In the genomic region with DNA sequence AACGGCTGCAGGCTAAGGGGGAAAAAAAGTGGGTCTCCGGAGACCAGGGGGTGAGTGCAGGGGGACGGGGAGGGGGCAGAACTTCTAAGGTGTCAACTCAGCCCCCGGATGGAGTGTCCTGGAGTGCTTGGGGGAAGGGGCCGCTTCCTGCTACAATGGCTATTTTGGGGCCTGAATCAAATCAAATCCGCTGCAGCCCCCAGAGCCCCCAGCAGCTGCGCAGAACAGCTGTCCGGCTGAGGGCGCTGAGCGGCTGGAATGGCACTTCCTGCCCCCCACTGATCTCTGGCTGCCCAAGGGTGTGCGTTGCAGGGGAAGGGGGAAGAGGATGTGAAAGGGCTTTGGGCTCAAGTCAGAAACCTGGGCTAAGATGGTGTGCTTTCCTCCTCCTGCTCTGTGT, we compare ENCODE assay signal across 16 cellular contexts. TPM values are rescaled to one million over a fixed set of nuclear protein-coding genes. Genes with fewer than 3 reads are reported as not detected.
A peak's percentile ranks its signal among the peaks of the same experiment; 100 is the strongest.
DNase-seq lines count a peak whose midpoint lies in the region; ATAC-seq and TF ChIP-seq lines count a peak whose summit lies in the region.
"Had no signal": no experiment of that assay in that cellular context is flagged by ENCODE, and none has a peak within 500 bp of the region (broad histone marks: within the 10 kb centered on the region; RNA-seq: fewer than 3 reads in every experiment).

No MANE protein-coding gene starts in this region.

- H3K9me2 ChIP-seq in DOHH2 (replicated peaks; ENCODE audit: control insufficient read depth, low read length) = no peaks in the 10 kb centered on the region

- H3K27me3 ChIP-seq in DOHH2 (ENCODE audit: control insufficient read depth, low read length) (peaks cover 31% of the 10 kb centered on the region), HUES64 (ENCODE audit: insufficient read depth, low read length) (peaks cover 20% of the 10 kb centered on the region; the same call in 1 of the 2 replicates), body of pancreas (no peaks in the 10 kb centered on the region)

- H3K36me3 ChIP-seq in DOHH2 (ENCODE audit: control insufficient read depth, low read length) = no peaks in the 10 kb centered on the region
- H3K36me3 ChIP-seq in HUES64 (ENCODE audit: insufficient read depth, low read length) = no peaks in the 10 kb centered on the region
- H3K36me3 ChIP-seq in body of pancreas (replicated peaks in 1 of 2; ENCODE audit: insufficient read depth in 1 of 2, low read depth in 2 of 2) = no peaks in the 10 kb centered on the region
- H3K36me3 ChIP-seq: gastroesophageal sphincter, prostate gland had no signal

- H3K4me1 Mint-ChIP-seq in chondrocyte (ENCODE audit: low read depth) = peaks cover 18% of the 10 kb centered on the region
- H3K4me1 Mint-ChIP-seq in naive B cell = peaks cover 9 to 26% (median 10%) of the 10 kb centered on the region in 3 donors

- no peaks in the 10 kb centered on the region for H3K79me2 ChIP-seq in DOHH2 (ENCODE audit: control insufficient read depth, low read length)

- no peaks in the 10 kb centered on the region for H3K9me3 ChIP-seq in DOHH2 (ENCODE audit: control insufficient read depth, insufficient read depth, low read length)
- H3K9me3 ChIP-seq in HUES64 (ENCODE audit: insufficient read depth, low read depth, low read length) = no peaks in the 10 kb centered on the region
- no peaks in the 10 kb centered on the region for H3K9me3 ChIP-seq in body of pancreas
- H3K9me3 ChIP-seq: gastroesophageal sphincter, prostate gland had no signal

- H4K20me1 ChIP-seq in DOHH2 (ENCODE audit: control insufficient read depth, insufficient read depth, low read depth, low read length) = no peaks in the 10 kb centered on the region

- H3K27me3 Mint-ChIP-seq in chondrocyte (ENCODE audit: low read depth) (peaks cover 32% of the 10 kb centered on the region), naive B cell (peaks cover 23 to 52% (median 49%) of the 10 kb centered on the region in 3 donors)

- ATAC-seq in naive B cell (ENCODE audit: low read depth in 2 of 2) (peak; percentile 73 to 86), GM19452 (IDR thresholded peaks at IDR 0.05; ENCODE audit: unreplicated experiment) (no peak), HG03439 (IDR thresholded peaks at IDR 0.05; ENCODE audit: unreplicated experiment) (no peak), body of pancreas (no peak)
- ATAC-seq: activated T-cell treated with anti-CD3 and anti-CD28 coated beads, Interleukin-2, amount 50 U/mL, for 72 hours; effector memory CD8-positive, alpha-beta T cell; gastroesophageal sphincter; stimulated activated naive CD8-positive, alpha-beta T cell treated with anti-CD3 and anti-CD28 coated beads, Interleukin-15, Interleukin-2, amounts not matched to agents 100 U/mL and 50 U/mL, for 24 hours had no signal

- peak overlapping the region; percentile 55 for H3K4me2 ChIP-seq in DOHH2 (ENCODE audit: low read length)

- H3K9me3 Mint-ChIP-seq in chondrocyte (ENCODE audit: low read depth) (no peaks in the 10 kb centered on the region), naive B cell (no peaks in the 10 kb centered on the region)
- H3K9me3 Mint-ChIP-seq: activated T-cell treated with anti-CD3 and anti-CD28 coated beads, Interleukin-2, amount 50 U/mL, for 72 hours; effector memory CD8-positive, alpha-beta T cell had no signal

- peak overlapping the region; percentile 23 for H3K4me3 Mint-ChIP-seq in chondrocyte (ENCODE audit: unreplicated experiment)
- H3K4me3 Mint-ChIP-seq in naive B cell = peak overlapping the region in 5 of 8 donors; percentile 3 to 71 (median 34)
- H3K4me3 Mint-ChIP-seq: activated T-cell treated with anti-CD3 and anti-CD28 coated beads, Interleukin-2, amount 50 U/mL, for 72 hours; effector memory CD8-positive, alpha-beta T cell had no signal

- H3K27ac Mint-ChIP-seq in chondrocyte (ENCODE audit: unreplicated experiment) (no peak overlapping the region), naive B cell (no peak overlapping the region)
- H3K27ac Mint-ChIP-seq: activated T-cell treated with anti-CD3 and anti-CD28 coated beads, Interleukin-2, amount 50 U/mL, for 72 hours; effector memory CD8-positive, alpha-beta T cell had no signal

- TF ChIP-seq POLR2A in body of pancreas (IDR thresholded peaks at IDR 0.05) = no peak

- no peaks in the 10 kb centered on the region for H3F3A ChIP-seq in DOHH2 (ENCODE audit: control insufficient read depth, insufficient read depth)

- H3K36me3 Mint-ChIP-seq in chondrocyte (ENCODE audit: low read depth) (no peaks in the 10 kb centered on the region), naive B cell (no peaks in the 10 kb centered on the region)

- intact Hi-C loops in body of pancreas (cut with DNase I) = loop anchor here (5.0 kb wide), 1 partner anchor 118 kb away; no protein-coding TSS in a partner anchor

- no peak overlapping the region for H3K27ac ChIP-seq in DOHH2 (ENCODE audit: low read depth, low read length)
- no peak overlapping the region for H3K27ac ChIP-seq in HUES64 (ENCODE audit: low read depth, low read length)
- no peak overlapping the region for H3K27ac ChIP-seq in body of pancreas
- H3K27ac ChIP-seq: prostate gland had no signal

- H3K4me3 ChIP-seq in DOHH2 (ENCODE audit: low read length) (peak overlapping the region; percentile 3; the same call in 1 of the 2 replicates), HUES64 (ENCODE audit: low read length) (peak overlapping the region; percentile 54), body of pancreas (no peak overlapping the region)
- H3K4me3 ChIP-seq: gastroesophageal sphincter, prostate gland had no signal

- TF ChIP-seq CTCF in DOHH2 (IDR thresholded peaks at IDR 0.05; ENCODE audit: low read depth, low read length, poor library complexity, severe bottlenecking) = peak; percentile 25
- TF ChIP-seq CTCF in chondrocyte (IDR thresholded peaks at IDR 0.05) = peak; percentile 38
- no peak for TF ChIP-seq CTCF in body of pancreas (IDR thresholded peaks at IDR 0.05)

- 9% methylated on average over 11 of the region's 11 CpGs for WGBS in HUES64
- 9 to 24% methylated on average over 6 to 11 of the region's 11 CpGs for WGBS in body of pancreas, 2 donors

- H3K9ac ChIP-seq in HUES64 (ENCODE audit: low read depth, low read length) = 0 out of 2 replicates have a peak overlapping the region, but pooled peaks have one; percentile 21

- H3K4me1 ChIP-seq in DOHH2 (ENCODE audit: control insufficient read depth, low read length) = peaks cover 16% of the 10 kb centered on the region
- peaks cover 29% of the 10 kb centered on the region for H3K4me1 ChIP-seq in HUES64 (ENCODE audit: insufficient read depth, low read length)
- H3K4me1 ChIP-seq in body of pancreas = no peaks in the 10 kb centered on the region
- H3K4me1 ChIP-seq: gastroesophageal sphincter, prostate gland had no signal

- DNase-seq in chondrocyte (ENCODE audit: low spot score) (peak; percentile 55), naive B cell (no peak), body of pancreas (no peak), NCI-H1105 treated with DMSO at 0.1 percent for 48 hours (lab: John Stamatoyannopoulos, UW) (no peak)
- DNase-seq: activated T-cell treated with anti-CD3 and anti-CD28 coated beads, Interleukin-2, amount 50 U/mL, for 72 hours; effector memory CD8-positive, alpha-beta T cell; GF-D8; NCI-H526; stimulated activated CD4-positive, alpha-beta T cell treated with anti-CD3 and anti-CD28 coated beads, Interleukin-4, amount 100 ng/mL, for 24 hours; stimulated activated naive CD8-positive, alpha-beta T cell treated with anti-CD3 and anti-CD28 coated beads, Interleukin-15, Interleukin-2, amounts not matched to agents 100 U/mL and 50 U/mL, for 24 hours had no signal

RNA-seq across cellular contexts. Expression of gene PHB1, which starts 24.2 kb away (rescaled TPM):
- 173 TPM for polyA plus RNA-seq in HUES64 (2013, experiment 1 of 2)
- polyA plus RNA-seq in HUES64 (2013, experiment 2 of 2) = 149 TPM
- total RNA-seq in chondrocyte (108 to 129 TPM (median 114 TPM) in 3 replicates), body of pancreas (10 to 100 TPM; 37.1 to 38.6 TPM)
- 100 to 1,000 TPM; 122 to 241 (median 136) TPM for polyA plus RNA-seq in naive B cell (ENCODE audit: low read depth in 6 of 6)

RNA-seq across cellular contexts. Expression of gene NGFR, which starts 56.2 kb away (rescaled TPM):
- 9.9 TPM for polyA plus RNA-seq in HUES64 (2013, experiment 1 of 2)
- 16.5 TPM for polyA plus RNA-seq in HUES64 (2013, experiment 2 of 2)
- total RNA-seq in chondrocyte (1.7 to 4.4 TPM (median 1.8 TPM) in 3 replicates), body of pancreas (10 to 100 TPM; 10.1 to 27.7 TPM)
- under 1 TPM in 1 of 6 donors, not detected in 5; 0.16 TPM for polyA plus RNA-seq in naive B cell (ENCODE audit: low read depth in 6 of 6)

Comparison
In these comparisons a context has a peak if more than half of its experiments do, and no peak if none do; other contexts are left out.
1. H3K4me3 ChIP-seq: peak in DOHH2 (single experiment) and HUES64 (single experiment); none in body of pancreas (0 of 2).
2. CTCF ChIP-seq: peak in DOHH2 (single experiment) and chondrocyte (single experiment); none in body of pancreas (0 of 7).
3. ATAC-seq: peak in naive B cell (2 of 2); none in GM19452 (single experiment), HG03439 (single experiment) and body of pancreas (single experiment).